1 cellular context compared by ENCODE assay signal in the genomic region with DNA sequence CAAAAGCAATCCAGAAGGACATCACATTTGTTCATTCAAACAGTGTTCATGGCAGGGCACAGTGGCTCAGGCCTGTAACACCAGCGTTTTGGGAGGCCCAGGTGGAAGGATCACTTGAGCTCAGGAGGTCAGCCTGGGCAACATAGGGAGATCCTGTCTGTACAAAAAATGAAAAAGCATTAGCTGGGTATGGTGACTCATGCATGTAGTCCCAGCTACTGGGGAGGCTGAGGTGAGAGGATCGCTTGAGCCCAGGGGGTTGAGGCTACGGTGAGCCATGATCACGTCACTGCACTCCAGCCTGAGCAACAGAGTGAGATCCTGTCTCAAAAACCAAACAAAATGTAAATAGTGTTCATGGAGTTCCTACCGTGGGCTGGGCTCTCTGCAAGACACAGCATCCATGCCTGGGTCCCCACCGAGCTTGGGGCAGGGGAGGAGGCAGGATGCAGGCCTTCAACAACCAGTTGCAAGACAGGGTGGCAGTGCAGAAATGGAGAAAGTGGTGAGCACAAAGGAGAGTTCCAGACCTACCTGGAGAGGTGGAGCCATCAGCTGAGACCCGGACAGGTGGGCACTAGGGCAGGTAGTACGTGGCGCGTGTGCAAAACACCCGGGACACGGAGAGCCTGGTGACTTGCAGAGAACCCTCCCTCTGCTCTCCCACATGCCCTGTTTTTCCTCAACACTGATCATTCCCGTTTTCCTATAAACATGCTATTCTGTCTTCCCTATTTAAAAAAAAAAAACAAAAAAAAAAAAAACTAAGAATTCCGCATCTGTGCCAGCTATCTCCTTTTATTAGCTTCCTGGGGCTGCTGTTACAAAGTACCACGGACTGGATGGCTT.
TF ChIP-seq lines count a peak whose summit lies in the region.

No MANE protein-coding gene starts in this region.

TF ChIP-seq in SK-N-SH, 30 proteins besides CTCF, POLR2A, EP300 and RAD21 (continued from another document):
- TF ChIP-seq, protein P1, sequence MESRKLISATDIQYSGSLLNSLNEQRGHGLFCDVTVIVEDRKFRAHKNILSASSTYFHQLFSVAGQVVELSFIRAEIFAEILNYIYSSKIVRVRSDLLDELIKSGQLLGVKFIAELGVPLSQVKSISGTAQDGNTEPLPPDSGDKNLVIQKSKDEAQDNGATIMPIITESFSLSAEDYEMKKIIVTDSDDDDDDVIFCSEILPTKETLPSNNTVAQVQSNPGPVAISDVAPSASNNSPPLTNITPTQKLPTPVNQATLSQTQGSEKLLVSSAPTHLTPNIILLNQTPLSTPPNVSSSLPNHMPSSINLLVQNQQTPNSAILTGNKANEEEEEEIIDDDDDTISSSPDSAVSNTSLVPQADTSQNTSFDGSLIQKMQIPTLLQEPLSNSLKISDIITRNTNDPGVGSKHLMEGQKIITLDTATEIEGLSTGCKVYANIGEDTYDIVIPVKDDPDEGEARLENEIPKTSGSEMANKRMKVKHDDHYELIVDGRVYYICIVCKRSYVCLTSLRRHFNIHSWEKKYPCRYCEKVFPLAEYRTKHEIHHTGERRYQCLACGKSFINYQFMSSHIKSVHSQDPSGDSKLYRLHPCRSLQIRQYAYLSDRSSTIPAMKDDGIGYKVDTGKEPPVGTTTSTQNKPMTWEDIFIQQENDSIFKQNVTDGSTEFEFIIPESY (IDR thresholded peaks at IDR 0.05; ENCODE audit: borderline replicate concordance, low read depth): no peak
- TF ChIP-seq FOXJ3 (CRISPR knock-in tag; IDR thresholded peaks at IDR 0.05) (no peak), GABPA (IDR thresholded peaks at IDR 0.05; ENCODE audit: low read depth) (no peak), TAF1 (IDR thresholded peaks at IDR 0.05; ENCODE audit: borderline replicate concordance, low read depth, low read length) (no peak), POLR2AphosphoS5 (IDR thresholded peaks at IDR 0.05; ENCODE audit: low read depth, low read length) (no peak), FOXM1 (IDR thresholded peaks at IDR 0.05; ENCODE audit: low read depth) (no peak), SMC3 (IDR thresholded peaks at IDR 0.05; ENCODE audit: low read depth, low read length) (no peak), EZH2phosphoT487 (IDR thresholded peaks at IDR 0.05; ENCODE audit: borderline replicate concordance, low read depth) (no peak), ELF1 (IDR thresholded peaks at IDR 0.05) (no peak)
- TF ChIP-seq, protein P2, sequence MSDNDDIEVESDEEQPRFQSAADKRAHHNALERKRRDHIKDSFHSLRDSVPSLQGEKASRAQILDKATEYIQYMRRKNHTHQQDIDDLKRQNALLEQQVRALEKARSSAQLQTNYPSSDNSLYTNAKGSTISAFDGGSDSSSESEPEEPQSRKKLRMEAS (IDR thresholded peaks at IDR 0.05; ENCODE audit: low read depth): no peak
- TF ChIP-seq, protein P3, sequence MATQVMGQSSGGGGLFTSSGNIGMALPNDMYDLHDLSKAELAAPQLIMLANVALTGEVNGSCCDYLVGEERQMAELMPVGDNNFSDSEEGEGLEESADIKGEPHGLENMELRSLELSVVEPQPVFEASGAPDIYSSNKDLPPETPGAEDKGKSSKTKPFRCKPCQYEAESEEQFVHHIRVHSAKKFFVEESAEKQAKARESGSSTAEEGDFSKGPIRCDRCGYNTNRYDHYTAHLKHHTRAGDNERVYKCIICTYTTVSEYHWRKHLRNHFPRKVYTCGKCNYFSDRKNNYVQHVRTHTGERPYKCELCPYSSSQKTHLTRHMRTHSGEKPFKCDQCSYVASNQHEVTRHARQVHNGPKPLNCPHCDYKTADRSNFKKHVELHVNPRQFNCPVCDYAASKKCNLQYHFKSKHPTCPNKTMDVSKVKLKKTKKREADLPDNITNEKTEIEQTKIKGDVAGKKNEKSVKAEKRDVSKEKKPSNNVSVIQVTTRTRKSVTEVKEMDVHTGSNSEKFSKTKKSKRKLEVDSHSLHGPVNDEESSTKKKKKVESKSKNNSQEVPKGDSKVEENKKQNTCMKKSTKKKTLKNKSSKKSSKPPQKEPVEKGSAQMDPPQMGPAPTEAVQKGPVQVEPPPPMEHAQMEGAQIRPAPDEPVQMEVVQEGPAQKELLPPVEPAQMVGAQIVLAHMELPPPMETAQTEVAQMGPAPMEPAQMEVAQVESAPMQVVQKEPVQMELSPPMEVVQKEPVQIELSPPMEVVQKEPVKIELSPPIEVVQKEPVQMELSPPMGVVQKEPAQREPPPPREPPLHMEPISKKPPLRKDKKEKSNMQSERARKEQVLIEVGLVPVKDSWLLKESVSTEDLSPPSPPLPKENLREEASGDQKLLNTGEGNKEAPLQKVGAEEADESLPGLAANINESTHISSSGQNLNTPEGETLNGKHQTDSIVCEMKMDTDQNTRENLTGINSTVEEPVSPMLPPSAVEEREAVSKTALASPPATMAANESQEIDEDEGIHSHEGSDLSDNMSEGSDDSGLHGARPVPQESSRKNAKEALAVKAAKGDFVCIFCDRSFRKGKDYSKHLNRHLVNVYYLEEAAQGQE (IDR thresholded peaks at IDR 0.05; ENCODE audit: low read depth, low read length): no peak
TF ChIP-seq in SK-N-SH: peak in this region for 0.
